2 cellular contexts compared by ENCODE assay signal in the genomic region with DNA sequence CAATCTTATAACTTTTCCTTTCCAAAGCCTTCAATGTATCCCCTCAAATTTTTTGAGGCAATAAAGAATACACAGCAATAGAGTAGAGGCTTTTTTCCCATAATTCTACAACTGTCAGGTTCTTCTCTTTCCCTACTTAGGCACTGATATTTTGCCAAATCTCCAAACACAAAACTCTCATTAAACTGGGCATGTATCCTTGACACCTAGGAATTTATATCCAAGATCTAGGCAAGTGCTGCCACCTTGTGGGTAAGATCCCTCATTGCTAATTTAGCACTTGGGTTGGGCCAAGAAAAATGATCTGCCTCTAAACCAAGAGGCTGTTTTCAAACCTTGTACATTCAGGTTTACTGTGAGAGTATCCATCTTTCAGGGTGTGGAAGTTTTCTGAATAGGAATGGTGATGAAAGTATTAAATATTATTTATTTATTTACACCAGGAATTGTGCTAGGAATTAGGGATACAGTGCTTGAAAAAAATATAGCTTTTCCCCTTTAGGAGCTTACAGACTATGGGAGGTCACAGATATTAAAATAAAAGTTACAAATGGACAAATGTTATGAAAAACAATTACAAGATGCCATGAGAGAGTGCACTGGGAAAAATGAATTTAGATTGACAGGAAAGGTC.
TF ChIP-seq lines count a peak whose summit lies in the region.

No MANE protein-coding gene starts in this region.

TF ChIP-seq in GM23338, 12 proteins besides CTCF, POLR2A, EP300 and RAD21:
- TF ChIP-seq, protein P1, sequence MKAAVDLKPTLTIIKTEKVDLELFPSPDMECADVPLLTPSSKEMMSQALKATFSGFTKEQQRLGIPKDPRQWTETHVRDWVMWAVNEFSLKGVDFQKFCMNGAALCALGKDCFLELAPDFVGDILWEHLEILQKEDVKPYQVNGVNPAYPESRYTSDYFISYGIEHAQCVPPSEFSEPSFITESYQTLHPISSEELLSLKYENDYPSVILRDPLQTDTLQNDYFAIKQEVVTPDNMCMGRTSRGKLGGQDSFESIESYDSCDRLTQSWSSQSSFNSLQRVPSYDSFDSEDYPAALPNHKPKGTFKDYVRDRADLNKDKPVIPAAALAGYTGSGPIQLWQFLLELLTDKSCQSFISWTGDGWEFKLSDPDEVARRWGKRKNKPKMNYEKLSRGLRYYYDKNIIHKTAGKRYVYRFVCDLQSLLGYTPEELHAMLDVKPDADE (IDR thresholded peaks at IDR 0.05), result no peak
- no peak for TF ChIP-seq POLR2AphosphoS5 (IDR thresholded peaks at IDR 0.05; ENCODE audit: low read depth)
- no peak for TF ChIP-seq CREB1 (CRISPR knock-in tag; IDR thresholded peaks at IDR 0.05; ENCODE audit: low read depth)
- no peak for TF ChIP-seq EZH2 (IDR thresholded peaks at IDR 0.05; ENCODE audit: low read depth, unreplicated experiment)
- TF ChIP-seq, protein P2, sequence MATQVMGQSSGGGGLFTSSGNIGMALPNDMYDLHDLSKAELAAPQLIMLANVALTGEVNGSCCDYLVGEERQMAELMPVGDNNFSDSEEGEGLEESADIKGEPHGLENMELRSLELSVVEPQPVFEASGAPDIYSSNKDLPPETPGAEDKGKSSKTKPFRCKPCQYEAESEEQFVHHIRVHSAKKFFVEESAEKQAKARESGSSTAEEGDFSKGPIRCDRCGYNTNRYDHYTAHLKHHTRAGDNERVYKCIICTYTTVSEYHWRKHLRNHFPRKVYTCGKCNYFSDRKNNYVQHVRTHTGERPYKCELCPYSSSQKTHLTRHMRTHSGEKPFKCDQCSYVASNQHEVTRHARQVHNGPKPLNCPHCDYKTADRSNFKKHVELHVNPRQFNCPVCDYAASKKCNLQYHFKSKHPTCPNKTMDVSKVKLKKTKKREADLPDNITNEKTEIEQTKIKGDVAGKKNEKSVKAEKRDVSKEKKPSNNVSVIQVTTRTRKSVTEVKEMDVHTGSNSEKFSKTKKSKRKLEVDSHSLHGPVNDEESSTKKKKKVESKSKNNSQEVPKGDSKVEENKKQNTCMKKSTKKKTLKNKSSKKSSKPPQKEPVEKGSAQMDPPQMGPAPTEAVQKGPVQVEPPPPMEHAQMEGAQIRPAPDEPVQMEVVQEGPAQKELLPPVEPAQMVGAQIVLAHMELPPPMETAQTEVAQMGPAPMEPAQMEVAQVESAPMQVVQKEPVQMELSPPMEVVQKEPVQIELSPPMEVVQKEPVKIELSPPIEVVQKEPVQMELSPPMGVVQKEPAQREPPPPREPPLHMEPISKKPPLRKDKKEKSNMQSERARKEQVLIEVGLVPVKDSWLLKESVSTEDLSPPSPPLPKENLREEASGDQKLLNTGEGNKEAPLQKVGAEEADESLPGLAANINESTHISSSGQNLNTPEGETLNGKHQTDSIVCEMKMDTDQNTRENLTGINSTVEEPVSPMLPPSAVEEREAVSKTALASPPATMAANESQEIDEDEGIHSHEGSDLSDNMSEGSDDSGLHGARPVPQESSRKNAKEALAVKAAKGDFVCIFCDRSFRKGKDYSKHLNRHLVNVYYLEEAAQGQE (IDR thresholded peaks at IDR 0.05; ENCODE audit: unreplicated experiment), result no peak

TF ChIP-seq in neural cell, 6 proteins besides CTCF, POLR2A, EP300 and RAD21 (continued from another document):
- no peak for TF ChIP-seq TAF1 (IDR thresholded peaks at IDR 0.05; ENCODE audit: low read depth)
- TF ChIP-seq MXI1 (conservative IDR thresholded peaks at IDR 0.05; ENCODE audit: poor library complexity, severe bottlenecking), result no peak
- TF ChIP-seq POLR2AphosphoS5 (IDR thresholded peaks at IDR 0.05), result no peak
- peak; percentile 87 for TF ChIP-seq SMC3 (conservative IDR thresholded peaks at IDR 0.05; ENCODE audit: poor library complexity)
- TF ChIP-seq, protein P2 (IDR thresholded peaks at IDR 0.05; ENCODE audit: borderline replicate concordance), result no peak
TF ChIP-seq in neural cell: peak in this region for 1.
